ENCODE assay signal across 9 cellular contexts in genomic region chr7:11831383-11831726, GRCh38. TPM values are rescaled to one million over a fixed set of nuclear protein-coding genes. Genes with fewer than 3 reads are reported as not detected.
DNase-seq lines count a peak whose midpoint lies in the region; ATAC-seq, FAIRE-seq and TF ChIP-seq lines count a peak whose summit lies in the region.
"Had no signal": no experiment of that assay in that cellular context is flagged by ENCODE, and none has a peak within 500 bp of the region (broad histone marks: within the 10 kb centered on the region; RNA-seq: fewer than 3 reads in every experiment).

No MANE protein-coding gene starts in this region.

- no peaks in the 10 kb centered on the region for H3K36me3 ChIP-seq in H1 (ENCODE audit: control insufficient read depth in 2 of 4, insufficient read depth in 4 of 4, low read length in 3 of 4)

- H3K9me3 ChIP-seq in H1 (ENCODE audit: insufficient read depth in 2 of 2, low read depth in 1 of 2, low read length in 1 of 2) = no peaks in the 10 kb centered on the region

- peak overlapping the region; percentile 90 to 91 (median 90) for H3K4me3 Mint-ChIP-seq in nephron

- H2BK12ac ChIP-seq in H1 (ENCODE audit: low read depth, low read length) = no peak overlapping the region

- no peak overlapping the region for H3K56ac ChIP-seq in H1 (replicated peaks; ENCODE audit: insufficient read length, low read depth, low read length)

- peaks cover 3% of the 10 kb centered on the region for H3K27me3 Mint-ChIP-seq in nephron (ENCODE audit: low read depth)

- no peak for ATAC-seq in HG02642 (IDR thresholded peaks at IDR 0.05; ENCODE audit: poor library complexity, unreplicated experiment)

- peak overlapping the region in 2 of 4 experiments; percentile 57 to 67; a peak in 2 of 7 replicates for H3K9ac ChIP-seq in H1 (replicated peaks in 1 of 4; ENCODE audit: extremely low read depth in 1 of 4, low read depth in 3 of 4, low read length in 3 of 4)

- H3K79me2 ChIP-seq in H1 (ENCODE audit: control insufficient read depth in 1 of 2, insufficient read depth in 2 of 2, low read length in 2 of 2) = no peaks in the 10 kb centered on the region

- CTCF ChIA-PET in H1 (lab: Charles Lee; ENCODE audit: partially characterized antibody) = interaction anchor here (0.6 to 1.4 kb wide), 9 partner anchors 14 to 664 kb away, joined by 3 to 4 read pairs (median 3); no protein-coding TSS in a partner anchor

- TF ChIP-seq RAD21 in H1 (IDR thresholded peaks at IDR 0.05 in 1 of 2, conservative IDR thresholded peaks at IDR 0.05 in 1 of 2; ENCODE audit: low read depth in 2 of 2, low read length in 2 of 2) = no peak

- no peaks in the 10 kb centered on the region for H4K20me1 ChIP-seq in H1 (replicated peaks in 1 of 2; ENCODE audit: control insufficient read depth in 1 of 2, insufficient read depth in 2 of 2, low read length in 2 of 2)

- H3K4me1 Mint-ChIP-seq in nephron = peaks cover 25% of the 10 kb centered on the region

- H2BK20ac ChIP-seq in H1 (ENCODE audit: low read length) = no peak overlapping the region

- H3K4ac ChIP-seq in H1 (replicated peaks; ENCODE audit: insufficient read length, low read depth, low read length) = no peak overlapping the region

- TF ChIP-seq EP300 in H1 (IDR thresholded peaks at IDR 0.05; ENCODE audit: borderline replicate concordance in 1 of 2, low read depth in 2 of 2, low read length in 2 of 2) = no peak

- H3K4me3 ChIP-seq in LNCaP clone FGC (ENCODE audit: low read depth, low read length) (peak overlapping the region; percentile 45), H1 (ENCODE audit: extremely low read depth in 1 of 4, insufficient read depth in 2 of 4, low read depth in 3 of 4, low read length in 4 of 4) (peak overlapping the region; percentile 58 to 84 (median 64))

- POLR2A ChIA-PET in H1 (lab: Charles Lee; ENCODE audit: partially characterized antibody) = interaction anchor here (1.1 to 1.3 kb wide), 2 partner anchors 14 to 380 kb away, joined by 3 read pairs; partner anchors contain the start of gene TMEM106B

- H3K27ac ChIP-seq in C4-2B = peak overlapping the region; percentile 2; the same call in 1 of the 2 replicates
- H3K27ac ChIP-seq in H1 (ENCODE audit: low read depth, low read length) = no peak overlapping the region

- H2BK120ac ChIP-seq in H1 (replicated peaks; ENCODE audit: low read depth, low read length) = no peak overlapping the region

- no peak overlapping the region for H2AK5ac ChIP-seq in H1 (ENCODE audit: low read depth, low read length)

- H3K36me3 Mint-ChIP-seq in nephron (ENCODE audit: low read depth) = peaks cover 13% of the 10 kb centered on the region

- no peak overlapping the region for H4K5ac ChIP-seq in H1 (ENCODE audit: insufficient read length, low read depth, low read length)

- DNase-seq in LNCaP clone FGC (ENCODE audit: low read depth) = no peak
- no peak for DNase-seq in H1 (ENCODE audit: low read depth in 1 of 2, low spot score in 2 of 2)
- DNase-seq in GM03348 (ENCODE audit: low spot score) = no peak
- DNase-seq in DMS114 treated with DMSO at 0.1 percent for 48 hours (lab: John Stamatoyannopoulos, UW; ENCODE audit: unreplicated experiment) = no peak
- no peak for DNase-seq in NCI-H146 (lab: John Stamatoyannopoulos, UW)

- peak overlapping the region; percentile 86 for H2AFZ ChIP-seq in H1 (ENCODE audit: low read length)

- no peak overlapping the region for H3K14ac ChIP-seq in H1 (ENCODE audit: insufficient read length)

- H3K4me1 ChIP-seq in H1 (replicated peaks in 1 of 4; ENCODE audit: control insufficient read depth in 3 of 4, insufficient read depth in 4 of 4, low read length in 3 of 4) = peaks cover 0 to 2% (median 0%) of the 10 kb centered on the region in 4 experiments; a peak in 2 of 7 replicates

- H3K18ac ChIP-seq in H1 (ENCODE audit: extremely low read depth, low read length) = no peak overlapping the region

- TF ChIP-seq POLR2A in H1 (IDR thresholded peaks at IDR 0.05; ENCODE audit: control extremely low read depth in 1 of 2, low read depth in 2 of 2, low read length in 2 of 2) = no peak

- no peak for TF ChIP-seq CTCF in C4-2B (conservative IDR thresholded peaks at IDR 0.05)
- no peak for TF ChIP-seq CTCF in LNCaP clone FGC (IDR thresholded peaks at IDR 0.05; ENCODE audit: control insufficient read depth, extremely low read depth, insufficient read depth)
- no peak for TF ChIP-seq CTCF in H1 (IDR thresholded peaks at IDR 0.05; ENCODE audit: control extremely low read depth in 1 of 3, insufficient read depth in 1 of 3, low read depth in 1 of 3, low read length in 3 of 3)
- TF ChIP-seq CTCF in nephron (IDR thresholded peaks at IDR 0.05; ENCODE audit: unreplicated experiment in 3 of 3) = no peak

- H3K79me1 ChIP-seq in H1 (ENCODE audit: low read depth, low read length) = no peaks in the 10 kb centered on the region

- WGBS in H1 (ENCODE audit: extremely low coverage in 1 of 2, insufficient coverage in 1 of 2, insufficient read length in 1 of 2, insufficient replicate concordance in 2 of 2, low coverage in 1 of 2, low lambda C conversion rate in 2 of 2, missing lambda C conversion rate in 1 of 2), 2 experiments = 3% methylated on average over 5 of the region's 5 CpGs; no CpG with 5 or more reads in 1 of the 2 experiments

- H3K27ac Mint-ChIP-seq in nephron = peak overlapping the region; percentile 84 to 88 (median 87)

- no peak overlapping the region for H2BK15ac ChIP-seq in H1 (ENCODE audit: low read length)

- no peak overlapping the region for H2BK5ac ChIP-seq in H1 (ENCODE audit: low read depth, low read length)

- peak overlapping the region; percentile 86 to 94 for H3K4me2 ChIP-seq in H1 (ENCODE audit: insufficient read depth in 1 of 2, low read depth in 2 of 2, low read length in 2 of 2)

- H3K23me2 ChIP-seq in H1 (ENCODE audit: low read depth, low read length) = peaks cover 11% of the 10 kb centered on the region; the same call in 1 of the 2 replicates

- H3K23ac ChIP-seq in H1 (ENCODE audit: insufficient read length) = no peak overlapping the region

- H3K27me3 ChIP-seq in H1 (replicated peaks in 1 of 4; ENCODE audit: control insufficient read depth in 3 of 4, extremely low read depth in 1 of 4, insufficient read depth in 3 of 4, low read length in 3 of 4) = 0 out of 7 replicates have a peak, but pooled peaks cover 0 to 2% (median under 1%) of the 10 kb centered on the region in 4 experiments

- no peak overlapping the region for H4K8ac ChIP-seq in H1 (ENCODE audit: extremely low read depth, insufficient read depth, low read length)

- no peak overlapping the region for H4K91ac ChIP-seq in H1 (replicated peaks; ENCODE audit: insufficient read length, low read length)

- no peak for FAIRE-seq in H1 (lab: Jason Lieb, UNC)
- FAIRE-seq: colon had no signal

- H3K9me3 Mint-ChIP-seq in nephron = no peaks in the 10 kb centered on the region

TF ChIP-seq in H1, 55 proteins besides CTCF, POLR2A, EP300 and RAD21:
- TF ChIP-seq SIN3A (conservative IDR thresholded peaks at IDR 0.05 in 1 of 2, IDR thresholded peaks at IDR 0.05 in 1 of 2; ENCODE audit: low read depth in 1 of 2, low read length in 2 of 2) = no peak
- TF ChIP-seq SIX5 (IDR thresholded peaks at IDR 0.05; ENCODE audit: low read depth, low read length) = no peak
- no peak for TF ChIP-seq SP1 (IDR thresholded peaks at IDR 0.05; ENCODE audit: low read depth, low read length)
- no peak for TF ChIP-seq POU5F1 (IDR thresholded peaks at IDR 0.05; ENCODE audit: low read depth, low read length)
TF ChIP-seq in H1: peak in this region for 0.

RNA-seq across cellular contexts. Expression of gene THSD7A, which starts 0.6 kb away (rescaled TPM):
- 1.2 and 1.6 TPM in 2 replicates for total RNA-seq in H1 (2021; fragmentation: NEBNext Ultra II Directional; extraction: Animal tissue kit (Norgen Biotek cat#: 25700))
- 0.30 and 0.44 TPM in 2 replicates for polyA plus RNA-seq in H1 (2011; rRNA removed)
- 0.44 TPM for polyA plus RNA-seq in H1 (2011; cell fraction: cytosol; rRNA removed)
- 0.97 TPM for polyA plus RNA-seq in H1 (2011; cell fraction: nucleus; rRNA removed)
- polyA plus RNA-seq in H1 (2012, experiment 1 of 2) = 0.54 to 1.1 TPM (median 0.71 TPM) in 4 replicates
- polyA plus RNA-seq in H1 (2012, experiment 2 of 2) = 0.04 TPM
- polyA plus RNA-seq in H1 (2013, experiment 1 of 2) = 0.39 TPM
- 0.37 TPM for polyA plus RNA-seq in H1 (2013, experiment 2 of 2)
- 2.6 and 3.3 TPM in 2 replicates for polyA minus RNA-seq in H1 (2011; rRNA and poly(A)+ RNA removed)
- polyA minus RNA-seq in H1 (2011; cell fraction: cytosol; rRNA and poly(A)+ RNA removed) = 1.5 TPM
- 5.9 TPM for polyA minus RNA-seq in H1 (2011; cell fraction: nucleus; rRNA and poly(A)+ RNA removed)
